In genomic region chr1:18217398-18218043, GRCh38 we compare ENCODE assay signal across 10 cellular contexts.
A peak's percentile ranks its signal among the peaks of the same experiment; 100 is the strongest.
DNase-seq lines count a peak whose midpoint lies in the region; ATAC-seq, FAIRE-seq and TF ChIP-seq lines count a peak whose summit lies in the region.
"Had no signal": no experiment of that assay in that cellular context is flagged by ENCODE, and none has a peak within 500 bp of the region (broad histone marks: within the 10 kb centered on the region; RNA-seq: fewer than 3 reads in every experiment).

No MANE protein-coding gene starts in this region.

- peak; percentile 19 to 36 for DNase-seq in A549 (ENCODE audit: low read depth in 1 of 2, low spot score in 1 of 2)
- DNase-seq in GDM1 (lab: John Stamatoyannopoulos, UW) = peak; percentile 61
- peak; percentile 34 for DNase-seq in NCI-H1092 treated with DMSO at 0.1 percent for 48 hours (lab: John Stamatoyannopoulos, UW)
- peak; percentile 2 for DNase-seq in fibroblast of mammary gland (ENCODE audit: low read depth)
- no peak for DNase-seq in DMS153 treated with DMSO at 0.1 percent for 48 hours (lab: John Stamatoyannopoulos, UW; ENCODE audit: unreplicated experiment)
- DNase-seq in cerebellar nuclear complex (lab: John Stamatoyannopoulos, UW) = no peak
- DNase-seq: pancreas had no signal

- no peak for TF ChIP-seq POLR2A in A549 (IDR thresholded peaks at IDR 0.05; ENCODE audit: low read length)

- H3K4me1 ChIP-seq in A549 = no peaks in the 10 kb centered on the region
- H3K4me1 ChIP-seq: pancreas, tibial nerve had no signal

- H3K9me3 ChIP-seq in A549 = no peaks in the 10 kb centered on the region
- H3K9me3 ChIP-seq: pancreas had no signal

- 4% methylated on average over 3 of the region's 4 CpGs for WGBS in A549 (ENCODE audit: missing lambda C conversion rate)

- peak in 1 of 2 experiments; percentile 44; a peak in 3 of 5 replicates for TF ChIP-seq RAD21 in A549 (conservative IDR thresholded peaks at IDR 0.05 in 1 of 2, IDR thresholded peaks at IDR 0.05 in 1 of 2)

- H3K27ac ChIP-seq in A549 = no peak overlapping the region
- H3K27ac ChIP-seq: pancreas, tibial nerve had no signal

- TF ChIP-seq CTCF in A549 (IDR thresholded peaks at IDR 0.05) (peak; percentile 11; the same call in 1 of the 3 replicates), fibroblast of mammary gland (conservative IDR thresholded peaks at IDR 0.05; ENCODE audit: control insufficient read depth, insufficient read depth, low read depth, low read length) (peak; percentile 13)

- no peak for FAIRE-seq in A549 (lab: Jason Lieb, UNC)
- FAIRE-seq: pancreas had no signal

- CTCF ChIA-PET in A549 (lab: Yijun Ruan, JAX) = no interaction called here

- H3K4me2 ChIP-seq in A549 = no peak overlapping the region

- ATAC-seq in A549 (peak in 1 of 2 experiments; percentile 61; a peak in 3 of 6 replicates), GM19463 (IDR thresholded peaks at IDR 0.05; ENCODE audit: unreplicated experiment) (no peak), HG02571 (IDR thresholded peaks at IDR 0.05; ENCODE audit: unreplicated experiment) (no peak)

- POLR2A ChIA-PET in A549 (lab: Yijun Ruan, JAX) = no interaction called here

- TF ChIP-seq EP300 in A549 (IDR thresholded peaks at IDR 0.05) = no peak

- no peak overlapping the region for H3K4me3 ChIP-seq in A549
- no peak overlapping the region for H3K4me3 ChIP-seq in fibroblast of mammary gland (ENCODE audit: control insufficient read depth, low read depth, low read length)
- H3K4me3 ChIP-seq: pancreas, tibial nerve had no signal

TF ChIP-seq in A549, 52 proteins besides CTCF, POLR2A, EP300 and RAD21:
- no peak for TF ChIP-seq CEBPB (IDR thresholded peaks at IDR 0.05)
- TF ChIP-seq MAZ (IDR thresholded peaks at IDR 0.05; ENCODE audit: borderline replicate concordance, low read depth, low read length) = no peak
- TF ChIP-seq FOSB (CRISPR knock-in tag; IDR thresholded peaks at IDR 0.05) = no peak
- 0 out of 3 replicates have a peak, but pooled peaks have one; percentile 18 for TF ChIP-seq SMC3 (IDR thresholded peaks at IDR 0.05)
- TF ChIP-seq TFCP2L1 (CRISPR knock-in tag; IDR thresholded peaks at IDR 0.05) = no peak

Comparison
In these comparisons a context has a peak if more than half of its experiments do, and no peak if none do; other contexts are left out.
1. DNase-seq: peak in A549 (2 of 2), GDM1 (single experiment), NCI-H1092 treated with DMSO at 0.1 percent for 48 hours (single experiment) and fibroblast of mammary gland (single experiment); none in DMS153 treated with DMSO at 0.1 percent for 48 hours (single experiment) and cerebellar nuclear complex (0 of 2).